ENCODE assay signal across 8 cellular contexts in the genomic region with DNA sequence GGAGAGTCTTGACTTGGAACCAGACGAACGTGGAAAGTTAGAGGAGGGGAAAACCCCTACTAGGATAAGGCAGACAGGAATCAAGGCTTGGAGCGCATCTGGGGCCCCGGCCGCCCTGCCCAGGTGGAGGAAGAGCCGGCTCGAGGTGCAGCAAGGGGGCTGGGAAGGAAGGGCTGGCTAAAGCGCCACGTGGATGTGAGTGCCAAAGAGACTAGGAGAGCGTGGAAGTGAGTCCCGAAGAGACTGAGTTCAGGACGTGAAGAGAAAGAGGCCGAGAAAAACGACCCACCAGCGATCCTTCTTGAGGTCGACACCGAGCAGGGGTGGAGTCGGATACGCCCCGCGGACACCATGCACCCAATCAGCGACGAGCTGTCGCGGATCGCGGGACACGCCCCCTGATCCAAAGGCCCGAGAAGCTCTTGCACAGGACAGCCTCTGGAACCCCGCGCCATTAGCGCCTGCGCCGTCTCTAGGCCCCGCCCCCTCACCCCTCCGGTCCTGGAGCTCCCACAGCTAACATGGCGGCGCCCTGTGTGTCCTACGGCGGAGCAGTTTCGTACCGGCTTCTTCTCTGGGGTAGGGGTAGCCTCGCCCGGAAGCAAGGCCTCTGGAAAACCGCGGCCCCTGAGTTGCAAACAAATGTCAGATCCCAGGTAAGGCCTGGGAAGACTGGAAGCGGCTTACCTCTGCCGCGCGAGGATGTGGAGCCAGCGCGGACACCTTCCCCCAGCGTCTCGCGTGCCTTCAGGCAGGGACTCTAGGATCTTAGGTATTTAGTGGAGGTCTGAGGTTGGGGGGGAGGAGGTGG. TPM values are rescaled to one million over a fixed set of nuclear protein-coding genes. Genes with fewer than 3 reads are reported as not detected.
DNase-seq lines count a peak whose midpoint lies in the region; TF ChIP-seq lines count a peak whose summit lies in the region.

Gene MRPS9 (plus strand): TSS at position 498 of the 811 bp plus-strand sequence. CDS start 24 bp downstream, at position 522.

- in situ Hi-C loops in SK-MEL-5 (cut with HindIII; ENCODE audit: low pct_unique_long_range_greater_than_20kb, low sequenced_read_pairs), result no loop called here

- no peak within 1 kb of the TSS for H3K4ac ChIP-seq in neuronal stem cell (ENCODE audit: low read length)

- DNase-seq in GF-D8 (lab: John Stamatoyannopoulos, UW) (peak; percentile 89), HEK293T (ENCODE audit: extremely low spot score) (peak; percentile 98), MV-4-11 (lab: John Stamatoyannopoulos, UW) (peak; percentile 98), SK-MEL-5 (ENCODE audit: low read depth, low spot score) (peak; percentile 96), foreskin melanocyte (peak; percentile 93), neuronal stem cell (ENCODE audit: low spot score) (peak; percentile 97)
- peak; percentile 99 for DNase-seq in activated naive CD4-positive, alpha-beta T cell treated with Interleukin-2 at 50 U/mL for 16 hours

- peak within 1 kb of the TSS; percentile 19 for H4K8ac ChIP-seq in neuronal stem cell (ENCODE audit: low read depth, low read length)

- H3K9me3 ChIP-seq in neuronal stem cell (replicated peaks in 1 of 2; ENCODE audit: control insufficient read depth in 2 of 2, insufficient read depth in 1 of 2, low read depth in 1 of 2, low read length in 2 of 2), result no peaks in the 10 kb centered on the region

- CTCF ChIA-PET in HEK293T (lab: Yijun Ruan, JAX), result no interaction called here

- no peak within 1 kb of the TSS for H2BK12ac ChIP-seq in neuronal stem cell (ENCODE audit: low read length)

- peak within 1 kb of the TSS; percentile 97 for H3K18ac ChIP-seq in neuronal stem cell (ENCODE audit: low read length)

- no peaks in the 10 kb centered on the region for H3K27me3 ChIP-seq in neuronal stem cell (ENCODE audit: control insufficient read depth in 3 of 3, insufficient read depth in 3 of 3, low read depth in 1 of 3, low read length in 3 of 3)

- H3K27ac ChIP-seq in neuronal stem cell (replicated peaks; ENCODE audit: low read length), result peak within 1 kb of the TSS; percentile 82

- H3K9ac ChIP-seq in neuronal stem cell (ENCODE audit: low read depth, low read length, poor library complexity), result peak within 1 kb of the TSS; percentile 90

- no CpG with 5 or more reads among the region's 55 CpGs for WGBS in neuronal stem cell (ENCODE audit: extremely low coverage in 2 of 2, insufficient read length in 2 of 2, insufficient replicate concordance in 1 of 2), 2 donors

- no peak for TF ChIP-seq CTCF in subcutaneous adipose tissue (IDR thresholded peaks at IDR 0.05; ENCODE audit: low read depth)

- H3K4me3 ChIP-seq in neuronal stem cell (ENCODE audit: low read length in 2 of 2), result peak within 1 kb of the TSS; percentile 71 to 88

- H2AK5ac ChIP-seq in neuronal stem cell (ENCODE audit: low read depth, low read length), result no peak within 1 kb of the TSS

- H3K4me2 ChIP-seq in neuronal stem cell (ENCODE audit: insufficient read depth, low read length, poor library complexity, severe bottlenecking), result peak within 1 kb of the TSS; percentile 82

- H3K23ac ChIP-seq in neuronal stem cell (ENCODE audit: low read depth, low read length, poor library complexity), result peak within 1 kb of the TSS; percentile 81

- no peak within 1 kb of the TSS for H2BK120ac ChIP-seq in neuronal stem cell (ENCODE audit: low read depth, low read length)

- peaks cover 4% of the 10 kb centered on the region for H3K79me1 ChIP-seq in neuronal stem cell (ENCODE audit: low read depth, low read length)

- H3K36me3 ChIP-seq in neuronal stem cell (replicated peaks in 1 of 2; ENCODE audit: control insufficient read depth in 2 of 2, insufficient read depth in 2 of 2, low read length in 2 of 2), result peaks cover 0 to 7% of the 10 kb centered on the region in 2 donors

- POLR2A ChIA-PET in HEK293T (lab: Yijun Ruan, JAX), result interaction anchor here (0.7 to 1.9 kb wide), 12 partner anchors 10 to 188 kb away, joined by 3 to 11 read pairs (median 3); no protein-coding TSS in a partner anchor

- peaks cover 3 to 6% of the 10 kb centered on the region in 2 donors for H3K4me1 ChIP-seq in neuronal stem cell (ENCODE audit: control insufficient read depth in 2 of 2, insufficient read depth in 1 of 2, low read depth in 1 of 2, low read length in 2 of 2)

- no peak within 1 kb of the TSS for H3K14ac ChIP-seq in neuronal stem cell (ENCODE audit: low read length)

- H2AFZ ChIP-seq in neuronal stem cell (ENCODE audit: low read length), result peak within 1 kb of the TSS; percentile 89

- H4K91ac ChIP-seq in neuronal stem cell (ENCODE audit: low read depth, low read length, poor library complexity), result no peak within 1 kb of the TSS

- H2BK5ac ChIP-seq in neuronal stem cell (ENCODE audit: low read length), result peak within 1 kb of the TSS; percentile 83

- H2BK15ac ChIP-seq in neuronal stem cell (ENCODE audit: low read length), result no peak within 1 kb of the TSS

TF ChIP-seq in HEK293T, 16 proteins besides CTCF, POLR2A, EP300 and RAD21:
- TF ChIP-seq CTBP1 (IDR thresholded peaks at IDR 0.05; ENCODE audit: borderline replicate concordance), result no peak
- no peak for TF ChIP-seq SP1 (IDR thresholded peaks at IDR 0.05)
- no peak for TF ChIP-seq FOXK2 (IDR thresholded peaks at IDR 0.05)
- no peak for TF ChIP-seq TARDBP (IDR thresholded peaks at IDR 0.05)
- TF ChIP-seq, protein P1, sequence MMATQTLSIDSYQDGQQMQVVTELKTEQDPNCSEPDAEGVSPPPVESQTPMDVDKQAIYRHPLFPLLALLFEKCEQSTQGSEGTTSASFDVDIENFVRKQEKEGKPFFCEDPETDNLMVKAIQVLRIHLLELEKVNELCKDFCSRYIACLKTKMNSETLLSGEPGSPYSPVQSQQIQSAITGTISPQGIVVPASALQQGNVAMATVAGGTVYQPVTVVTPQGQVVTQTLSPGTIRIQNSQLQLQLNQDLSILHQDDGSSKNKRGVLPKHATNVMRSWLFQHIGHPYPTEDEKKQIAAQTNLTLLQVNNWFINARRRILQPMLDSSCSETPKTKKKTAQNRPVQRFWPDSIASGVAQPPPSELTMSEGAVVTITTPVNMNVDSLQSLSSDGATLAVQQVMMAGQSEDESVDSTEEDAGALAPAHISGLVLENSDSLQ (IDR thresholded peaks at IDR 0.05), result peak; percentile 43
- TF ChIP-seq ELF4 (IDR thresholded peaks at IDR 0.05), result no peak; the same call in 1 of the 2 replicates
- TF ChIP-seq ZNF384 (IDR thresholded peaks at IDR 0.05), result no peak
- TF ChIP-seq FOXM1 (IDR thresholded peaks at IDR 0.05; ENCODE audit: borderline replicate concordance), result no peak
- TF ChIP-seq HDGF (IDR thresholded peaks at IDR 0.05; ENCODE audit: borderline replicate concordance), result no peak
- TF ChIP-seq SUZ12 (IDR thresholded peaks at IDR 0.05), result no peak
- peak; percentile 38; the same call in 1 of the 2 replicates for TF ChIP-seq NFRKB (IDR thresholded peaks at IDR 0.05)
- no peak for TF ChIP-seq ARNT (IDR thresholded peaks at IDR 0.05)
- TF ChIP-seq BHLHE40 (IDR thresholded peaks at IDR 0.05; ENCODE audit: borderline replicate concordance), result no peak
- TF ChIP-seq FOXA1 (IDR thresholded peaks at IDR 0.05), result no peak
- TF ChIP-seq LEF1 (IDR thresholded peaks at IDR 0.05; ENCODE audit: borderline replicate concordance), result no peak
- TF ChIP-seq L3MBTL2 (conservative IDR thresholded peaks at IDR 0.05), result peak; percentile 30; the same call in 1 of the 2 replicates

RNA-seq across cellular contexts. Expression of gene MRPS9, which starts in this region (rescaled TPM):
- 29.1 and 38.0 TPM in 2 replicates for total RNA-seq in SK-MEL-5 (2014; rRNA removed; shearing (Covaris generic))
- 26.8 and 28.3 TPM in 2 replicates for polyA plus RNA-seq in SK-MEL-5 (2015; cell fraction: cytosol; rRNA removed)
- 28.7 and 36.1 TPM in 2 replicates for polyA plus RNA-seq in SK-MEL-5 (2015; cell fraction: nucleus; rRNA removed)
- polyA plus RNA-seq in neuronal stem cell (2013, experiment 1 of 2), result 63.6 TPM
- 63.1 TPM for polyA plus RNA-seq in neuronal stem cell (2013, experiment 2 of 2)
- total RNA-seq in subcutaneous adipose tissue, result 10 to 100 TPM; 11.0 to 21.1 (median 14.3) TPM

Comparison
In these comparisons a context has a peak if more than half of its experiments do, and no peak if none do; other contexts are left out.
1. Peak in every context shown above with its lines: DNase-seq, H3K4me3 ChIP-seq and H3K27ac ChIP-seq.